24 cellular contexts compared by ENCODE assay signal in the genomic region with DNA sequence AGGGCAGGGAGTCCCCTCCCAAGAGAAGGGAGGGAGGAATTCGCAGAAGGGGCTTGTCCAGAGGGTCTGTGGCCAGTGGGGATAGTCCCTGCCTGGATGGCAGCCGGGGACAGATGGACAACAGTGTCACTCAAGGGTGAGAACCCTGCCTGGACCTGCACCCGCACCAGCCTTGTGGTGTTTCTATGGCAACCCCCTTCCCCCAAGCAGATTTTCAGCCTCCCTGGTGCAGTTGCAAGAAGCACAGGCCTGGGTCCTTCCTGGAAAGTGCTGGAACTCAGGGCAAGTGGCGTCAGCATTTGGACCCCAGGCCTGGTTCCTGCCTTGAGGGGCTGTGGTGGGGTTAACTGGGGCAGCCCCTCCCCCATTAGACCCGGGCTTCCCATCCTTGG.
DNase-seq lines count a peak whose midpoint lies in the region; ATAC-seq and TF ChIP-seq lines count a peak whose summit lies in the region.
"Had no signal": no experiment of that assay in that cellular context is flagged by ENCODE, and none has a peak within 500 bp of the region (broad histone marks: within the 10 kb centered on the region; RNA-seq: fewer than 3 reads in every experiment).

No MANE protein-coding gene starts in this region.

- H3K27me3 Mint-ChIP-seq in H9 (ENCODE audit: low read depth) = no peaks in the 10 kb centered on the region
- no peaks in the 10 kb centered on the region for H3K27me3 Mint-ChIP-seq in CD4-positive, alpha-beta memory T cell
- H3K27me3 Mint-ChIP-seq: activated CD8-positive, alpha-beta T cell treated with anti-CD3 and anti-CD28 coated beads for 36 hours; activated naive CD8-positive, alpha-beta T cell treated with anti-CD3 and anti-CD28 coated beads for 36 hours had no signal

- H3K9me3 Mint-ChIP-seq in H9 = no peaks in the 10 kb centered on the region
- H3K9me3 Mint-ChIP-seq in CD4-positive, alpha-beta memory T cell = no peaks in the 10 kb centered on the region
- H3K9me3 Mint-ChIP-seq: activated CD8-positive, alpha-beta T cell treated with anti-CD3 and anti-CD28 coated beads for 36 hours; activated naive CD8-positive, alpha-beta T cell treated with anti-CD3 and anti-CD28 coated beads for 36 hours; CD8-positive, alpha-beta memory T cell; HFFc6 had no signal

- no peak overlapping the region for H3T11ph ChIP-seq in H9 (ENCODE audit: low read length)

- no peak overlapping the region for H4K91ac ChIP-seq in H9 (ENCODE audit: insufficient read length, low read depth, low read length)

- peak overlapping the region in 1 of 2 experiments; percentile 56; a peak in 1 of 5 replicates for H3K4me3 Mint-ChIP-seq in H9
- no peak overlapping the region for H3K4me3 Mint-ChIP-seq in CD4-positive, alpha-beta memory T cell
- H3K4me3 Mint-ChIP-seq: activated CD8-positive, alpha-beta T cell treated with anti-CD3 and anti-CD28 coated beads for 36 hours; activated naive CD8-positive, alpha-beta T cell treated with anti-CD3 and anti-CD28 coated beads for 36 hours; CD8-positive, alpha-beta memory T cell; HFFc6 had no signal

- H2BK12ac ChIP-seq in H9 (ENCODE audit: insufficient read length, low read depth, low read length) = no peak overlapping the region

- H3K27ac ChIP-seq in H9 (ENCODE audit: insufficient read length, low read depth, low read length) (no peak overlapping the region), ectodermal cell (ENCODE audit: insufficient read depth, low read depth, low read length, poor library complexity, severe bottlenecking) (peak overlapping the region; percentile 81), neural cell (ENCODE audit: low read length) (peak overlapping the region; percentile 44)
- no peak overlapping the region for H3K27ac ChIP-seq in CD4-positive, alpha-beta memory T cell (ENCODE audit: low read depth, low read length)
- H3K27ac ChIP-seq: 22Rv1, KMS-11 had no signal

- no peak overlapping the region for H3K18ac ChIP-seq in H9 (ENCODE audit: insufficient read length, low read depth, low read length)

- H3K4me3 ChIP-seq in ectodermal cell (ENCODE audit: insufficient read depth, low read depth, low read length) (no peak overlapping the region), neural cell (ENCODE audit: low read length) (peak overlapping the region; percentile 35)
- H3K4me3 ChIP-seq in CD4-positive, alpha-beta memory T cell (ENCODE audit: low read length in 2 of 2) = no peak overlapping the region
- H3K4me3 ChIP-seq: ascending aorta, smooth muscle cell had no signal

- H3K27me3 ChIP-seq in H9 (ENCODE audit: insufficient read depth, low read length) (no peaks in the 10 kb centered on the region), ectodermal cell (ENCODE audit: control insufficient read depth, insufficient read depth, low read length, poor library complexity, severe bottlenecking) (no peaks in the 10 kb centered on the region), neural cell (ENCODE audit: insufficient read depth, low read depth, low read length) (no peaks in the 10 kb centered on the region)
- no peaks in the 10 kb centered on the region for H3K27me3 ChIP-seq in CD4-positive, alpha-beta memory T cell (ENCODE audit: insufficient read depth, low read length)
- H3K27me3 ChIP-seq: ascending aorta, Peyer's patch had no signal

- H3K9ac ChIP-seq in H9 (ENCODE audit: extremely low read depth, insufficient read length, low read length) = no peak overlapping the region
- H3K9ac ChIP-seq in neural cell (ENCODE audit: low read length) = peak overlapping the region; percentile 51
- H3K9ac ChIP-seq: KMS-11 had no signal

- H3K9me3 ChIP-seq in H9 (ENCODE audit: control insufficient read depth, low read depth, low read length) = no peaks in the 10 kb centered on the region
- no peaks in the 10 kb centered on the region for H3K9me3 ChIP-seq in ectodermal cell (ENCODE audit: control insufficient read depth, low read length)
- no peaks in the 10 kb centered on the region for H3K9me3 ChIP-seq in neural cell (ENCODE audit: low read length)
- no peaks in the 10 kb centered on the region for H3K9me3 ChIP-seq in CD4-positive, alpha-beta memory T cell (ENCODE audit: control insufficient read depth in 1 of 2, low read length in 2 of 2)
- H3K9me3 ChIP-seq: ascending aorta, Peyer's patch had no signal

- peak overlapping the region; percentile 52 to 82 (median 68); a peak in 3 of 7 replicates for H3K27ac Mint-ChIP-seq in H9
- H3K27ac Mint-ChIP-seq in CD4-positive, alpha-beta memory T cell = no peak overlapping the region
- H3K27ac Mint-ChIP-seq: activated CD8-positive, alpha-beta T cell treated with anti-CD3 and anti-CD28 coated beads for 36 hours; activated naive CD8-positive, alpha-beta T cell treated with anti-CD3 and anti-CD28 coated beads for 36 hours; CD8-positive, alpha-beta memory T cell; HFFc6 had no signal

- intact Hi-C loops in CD4-positive, alpha-beta memory T cell (cut with micrococcal nuclease) = no loop called here

- H3K36me3 Mint-ChIP-seq in H9 (ENCODE audit: insufficient read depth in 1 of 3, low read depth in 3 of 3) = peaks cover 4 to 20% (median 14%) of the 10 kb centered on the region in 3 experiments
- no peaks in the 10 kb centered on the region for H3K36me3 Mint-ChIP-seq in CD4-positive, alpha-beta memory T cell
- H3K36me3 Mint-ChIP-seq: activated naive CD8-positive, alpha-beta T cell treated with anti-CD3 and anti-CD28 coated beads for 36 hours; CD8-positive, alpha-beta memory T cell had no signal

- POLR2A ChIA-PET in CD4-positive, alpha-beta memory T cell (lab: Charles Lee; ENCODE audit: partially characterized antibody) = no interaction called here

- H3K4me2 ChIP-seq in H9 (ENCODE audit: insufficient read depth, insufficient read length, low read length) (no peak overlapping the region), neural cell (ENCODE audit: low read length) (no peak overlapping the region)
- H3K4me2 ChIP-seq: KMS-11, smooth muscle cell had no signal

- H3K36me3 ChIP-seq in ectodermal cell (ENCODE audit: control insufficient read depth, insufficient read depth, low read length) (no peaks in the 10 kb centered on the region), neural cell (ENCODE audit: insufficient read depth, low read length) (no peaks in the 10 kb centered on the region)
- H3K36me3 ChIP-seq in CD4-positive, alpha-beta memory T cell (ENCODE audit: insufficient read depth, low read length) = no peaks in the 10 kb centered on the region

- H3K23me2 ChIP-seq in H9 (ENCODE audit: insufficient read length, low read depth, low read length, poor library complexity, severe bottlenecking) = no peaks in the 10 kb centered on the region

- H3K56ac ChIP-seq in H9 (ENCODE audit: insufficient read length, low read depth, low read length) = no peak overlapping the region

- H2BK20ac ChIP-seq in H9 (ENCODE audit: low read depth, low read length, poor library complexity, severe bottlenecking) = no peak overlapping the region

- no peak overlapping the region for H2AFZ ChIP-seq in H9 (ENCODE audit: low read length)
- H2AFZ ChIP-seq in neural cell (ENCODE audit: low read depth, low read length) = no peak overlapping the region

- ATAC-seq in GM19328 (IDR thresholded peaks at IDR 0.05; ENCODE audit: unreplicated experiment) = no peak
- ATAC-seq in GM21529 (IDR thresholded peaks at IDR 0.05; ENCODE audit: unreplicated experiment) = no peak
- ATAC-seq: activated CD8-positive, alpha-beta T cell treated with anti-CD3 and anti-CD28 coated beads for 36 hours had no signal

- DNase-seq in NCI-H1092 treated with DMSO at 0.1 percent for 48 hours (lab: John Stamatoyannopoulos, UW) (peak; percentile 36), NCI-H1092 (lab: John Stamatoyannopoulos, UW) (no peak), H9 (no peak)
- DNase-seq in CD4-positive, alpha-beta memory T cell = no peak
- DNase-seq: activated CD4-positive, CD25-positive, alpha-beta regulatory T cell treated with anti-CD3 and anti-CD28 coated beads, Interleukin-2, amount 50 U/mL, for 72 hours; activated CD8-positive, alpha-beta T cell treated with anti-CD3 and anti-CD28 coated beads for 36 hours; activated effector memory CD4-positive, alpha-beta T cell treated with Interleukin-2 at 50 U/mL for 16 hours; activated naive CD8-positive, alpha-beta T cell treated with anti-CD3 and anti-CD28 coated beads for 36 hours; CD8-positive, alpha-beta memory T cell; HFFc6; mesenchymal stem cell; NCI-H1930; SIG-M5; stimulated activated CD4-positive, alpha-beta T cell treated with anti-CD3 and anti-CD28 coated beads, Interleukin-2, amount 100 ng/mL, for 24 hours; T-helper 1 cell had no signal

- CTCF ChIA-PET in CD4-positive, alpha-beta memory T cell (lab: Charles Lee; ENCODE audit: partially characterized antibody) = no interaction called here

- TF ChIP-seq CTCF in H9 (conservative IDR thresholded peaks at IDR 0.05) (no peak), neural cell (IDR thresholded peaks at IDR 0.05; ENCODE audit: poor library complexity, severe bottlenecking) (no peak)

- no peak for TF ChIP-seq RAD21 in neural cell (conservative IDR thresholded peaks at IDR 0.05)

- no peak overlapping the region for H4K8ac ChIP-seq in H9 (replicated peaks; ENCODE audit: insufficient read length, low read depth, low read length)

- no peak overlapping the region for H4K5ac ChIP-seq in H9 (ENCODE audit: insufficient read length, low read depth, low read length)

- no peak overlapping the region for H2BK15ac ChIP-seq in H9 (ENCODE audit: low read depth, low read length)

- no peaks in the 10 kb centered on the region for H3K79me1 ChIP-seq in H9 (ENCODE audit: insufficient read depth, low read depth, low read length, poor library complexity, severe bottlenecking)

- no peak overlapping the region for H2AK5ac ChIP-seq in H9 (ENCODE audit: insufficient read length, low read length)

- H3K79me2 ChIP-seq in H9 (ENCODE audit: insufficient read depth, low read length) = no peaks in the 10 kb centered on the region
- H3K79me2 ChIP-seq in neural cell (replicated peaks; ENCODE audit: insufficient read depth, low read length) = no peaks in the 10 kb centered on the region

- no peaks in the 10 kb centered on the region for H3K9me2 ChIP-seq in neural cell (ENCODE audit: insufficient read depth, low read length)

- H3F3A ChIP-seq in neural cell (ENCODE audit: insufficient read depth, low read length, poor library complexity, severe bottlenecking) = no peaks in the 10 kb centered on the region

- no peak overlapping the region for H2BK5ac ChIP-seq in H9 (ENCODE audit: insufficient read length, low read length)

- H3K4ac ChIP-seq in H9 (ENCODE audit: low read depth, low read length) = no peak overlapping the region

- TF ChIP-seq EP300 in neural cell (conservative IDR thresholded peaks at IDR 0.05; ENCODE audit: poor library complexity, severe bottlenecking) = no peak

- H3K23ac ChIP-seq in H9 (ENCODE audit: insufficient read length, low read depth, low read length) = no peak overlapping the region

- peaks cover 16 to 27% of the 10 kb centered on the region in 2 experiments for H3K4me1 Mint-ChIP-seq in H9
- no peaks in the 10 kb centered on the region for H3K4me1 Mint-ChIP-seq in CD4-positive, alpha-beta memory T cell
- H3K4me1 Mint-ChIP-seq: activated naive CD8-positive, alpha-beta T cell treated with anti-CD3 and anti-CD28 coated beads for 36 hours; CD8-positive, alpha-beta memory T cell had no signal

- no peak overlapping the region for H2BK120ac ChIP-seq in H9 (ENCODE audit: low read depth, low read length, poor library complexity, severe bottlenecking)

- no peaks in the 10 kb centered on the region for H3K4me1 ChIP-seq in H9 (ENCODE audit: insufficient read depth, low read length)
- H3K4me1 ChIP-seq in ectodermal cell (ENCODE audit: control insufficient read depth, insufficient read depth, low read length) = peaks cover 26% of the 10 kb centered on the region
- H3K4me1 ChIP-seq in CD4-positive, alpha-beta memory T cell (ENCODE audit: insufficient read depth, low read length) = no peaks in the 10 kb centered on the region
- H3K4me1 ChIP-seq: Peyer's patch had no signal

- no CpG with 5 or more reads among the region's 5 CpGs for WGBS in H9 (ENCODE audit: extremely low coverage, insufficient read length, low lambda C conversion rate)
- 65 to 67% methylated on average over 5 of the region's 5 CpGs for WGBS in ectodermal cell, 2 experiments

- H4K20me1 ChIP-seq in H9 (ENCODE audit: control insufficient read depth, insufficient read depth, insufficient read length) (no peaks in the 10 kb centered on the region), neural cell (ENCODE audit: insufficient read depth) (no peaks in the 10 kb centered on the region)

- H3K14ac ChIP-seq in H9 (ENCODE audit: insufficient read depth, low read length) = no peak overlapping the region

Comparison
In these comparisons a context has a peak if more than half of its experiments do, and no peak if none do; other contexts are left out.
1. H3K27ac ChIP-seq: peak in ectodermal cell (single experiment) and neural cell (single experiment); none in H9 (single experiment) and CD4-positive, alpha-beta memory T cell (single experiment).
2. H3K27ac Mint-ChIP-seq: peak in H9 (3 of 3); none in CD4-positive, alpha-beta memory T cell (0 of 7).